1 cellular context compared by ENCODE assay signal in genomic region chr17:78974635-78975591, GRCh38.
TF ChIP-seq lines count a peak whose summit lies in the region.

No MANE protein-coding gene starts in this region.

TF ChIP-seq in endothelial cell of umbilical vein, 7 proteins besides CTCF, POLR2A, EP300 and RAD21:
- TF ChIP-seq EZH2 (IDR thresholded peaks at IDR 0.05; ENCODE audit: borderline replicate concordance, low read depth, low read length, severe bottlenecking) (no peak), POLR2AphosphoS5 (IDR thresholded peaks at IDR 0.05; ENCODE audit: insufficient read depth, low read depth, low read length) (no peak), MYC (IDR thresholded peaks at IDR 0.05; ENCODE audit: low read depth, low read length) (no peak), JUN (IDR thresholded peaks at IDR 0.05; ENCODE audit: borderline replicate concordance, insufficient read depth, insufficient read length, low read depth) (no peak), GATA2 (IDR thresholded peaks at IDR 0.05; ENCODE audit: insufficient read depth, insufficient read length, low read depth, low read length) (no peak), MAX (IDR thresholded peaks at IDR 0.05; ENCODE audit: insufficient read depth, insufficient read length) (no peak), FOS (IDR thresholded peaks at IDR 0.05; ENCODE audit: borderline replicate concordance, insufficient read depth, low read length) (no peak)
